15 cellular contexts compared by ENCODE assay signal in the genomic region with DNA sequence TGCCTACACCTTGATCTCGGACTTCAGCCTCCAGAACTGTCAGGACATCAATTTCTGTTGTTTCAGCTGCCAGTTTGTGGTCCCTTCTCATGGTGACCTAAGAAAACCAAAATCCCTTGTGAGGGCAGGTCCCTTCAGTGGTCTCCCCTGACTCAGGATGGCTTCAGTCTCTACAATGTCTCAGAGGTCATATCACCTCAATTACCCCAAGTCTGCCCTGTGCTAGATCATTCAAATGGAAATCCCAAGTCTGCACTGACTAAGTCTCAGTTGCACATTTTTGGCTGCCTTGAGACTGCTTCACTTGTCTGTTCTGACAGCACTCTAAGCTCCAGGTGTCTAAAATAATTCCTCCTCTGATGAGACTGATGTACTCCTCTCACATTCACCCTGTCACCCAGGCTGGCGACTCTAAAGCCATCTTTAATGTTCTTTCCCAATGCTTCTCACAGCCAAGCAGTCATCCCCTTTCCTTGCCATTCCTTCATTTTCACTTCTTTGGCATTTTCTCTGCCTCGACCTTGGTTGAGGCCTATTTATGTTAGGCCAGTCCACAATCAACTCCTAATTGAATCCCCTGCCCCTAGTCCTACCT.
A peak's percentile ranks its signal among the peaks of the same experiment; 100 is the strongest.
DNase-seq lines count a peak whose midpoint lies in the region; ATAC-seq and TF ChIP-seq lines count a peak whose summit lies in the region.
"Had no signal": no experiment of that assay in that cellular context is flagged by ENCODE, and none has a peak within 500 bp of the region (broad histone marks: within the 10 kb centered on the region; RNA-seq: fewer than 3 reads in every experiment).

No MANE protein-coding gene starts in this region.

- no peaks in the 10 kb centered on the region for H3K36me3 Mint-ChIP-seq in Calu3 (ENCODE audit: insufficient read depth, unreplicated experiment)
- H3K36me3 Mint-ChIP-seq in activated CD8-positive, alpha-beta memory T cell treated with anti-CD3 and anti-CD28 coated beads, Interleukin-2, amount 10 ng/mL, durations not matched to agents 7 days and 5 days = peaks cover 8% of the 10 kb centered on the region

- peaks cover 2% of the 10 kb centered on the region for H3K9me3 Mint-ChIP-seq in Calu3 (ENCODE audit: low read depth, unreplicated experiment)
- no peaks in the 10 kb centered on the region for H3K9me3 Mint-ChIP-seq in activated CD8-positive, alpha-beta memory T cell treated with anti-CD3 and anti-CD28 coated beads, Interleukin-2, amount 10 ng/mL, durations not matched to agents 7 days and 5 days (ENCODE audit: low read depth)

- peak overlapping the region in 38 of 59 donors; percentile 1 to 72 (median 42) for H3K27ac ChIP-seq in dorsolateral prefrontal cortex
- H3K27ac ChIP-seq: BLaER1, brain microvascular endothelial cell had no signal

- H3K4me3 Mint-ChIP-seq in Calu3 (ENCODE audit: low read depth, unreplicated experiment) = no peak overlapping the region
- no peak overlapping the region for H3K4me3 Mint-ChIP-seq in activated CD8-positive, alpha-beta memory T cell treated with anti-CD3 and anti-CD28 coated beads, Interleukin-2, amount 10 ng/mL, durations not matched to agents 7 days and 5 days
- H3K4me3 Mint-ChIP-seq: IgD-negative memory B cell had no signal

- TF ChIP-seq CTCF in Calu3 (IDR thresholded peaks at IDR 0.05; ENCODE audit: unreplicated experiment) = no peak
- no peak for TF ChIP-seq CTCF in dorsolateral prefrontal cortex (IDR thresholded peaks at IDR 0.05 in 54 of 56, conservative IDR thresholded peaks at IDR 0.05 in 2 of 56; ENCODE audit: low read depth in 1 of 56, partially characterized antibody in 56 of 56)
- TF ChIP-seq CTCF in omental fat pad (IDR thresholded peaks at IDR 0.05) = no peak

- intact Hi-C loops in Calu3 (cut with micrococcal nuclease; ENCODE audit: unreplicated experiment) = no loop called here
- intact Hi-C loops in dorsolateral prefrontal cortex (cut with DNase I) = no loop called here

- H3K27me3 Mint-ChIP-seq in Calu3 (ENCODE audit: unreplicated experiment) = no peaks in the 10 kb centered on the region
- no peaks in the 10 kb centered on the region for H3K27me3 Mint-ChIP-seq in activated CD8-positive, alpha-beta memory T cell treated with anti-CD3 and anti-CD28 coated beads, Interleukin-2, amount 10 ng/mL, durations not matched to agents 7 days and 5 days

- ATAC-seq in omental fat pad (ENCODE audit: low FRiP score) = peak; percentile 66
- no peak for ATAC-seq in activated CD8-positive, alpha-beta memory T cell treated with anti-CD3 and anti-CD28 coated beads, Interleukin-2, amount 10 ng/mL, durations not matched to agents 7 days and 5 days

- H3K27ac Mint-ChIP-seq in Calu3 (ENCODE audit: unreplicated experiment) = peak overlapping the region; percentile 12
- no peak overlapping the region for H3K27ac Mint-ChIP-seq in activated CD8-positive, alpha-beta memory T cell treated with anti-CD3 and anti-CD28 coated beads, Interleukin-2, amount 10 ng/mL, durations not matched to agents 7 days and 5 days
- H3K27ac Mint-ChIP-seq: IgD-negative memory B cell had no signal

- CTCF ChIA-PET in Calu3 (lab: Charles Lee) = interaction anchor here (0.6 to 1.0 kb wide), 3 partner anchors 11 to 525 kb away, joined by 3 to 4 read pairs (median 3); no protein-coding TSS in a partner anchor
- CTCF ChIA-PET in activated CD8-positive, alpha-beta memory T cell treated with anti-CD3 and anti-CD28 coated beads, Interleukin-2, amount 10 ng/mL, durations not matched to agents 7 days and 5 days (lab: Charles Lee) = interaction anchor here (1.0 to 2.5 kb wide), 2 partner anchors 11 to 25 kb away, joined by 3 to 9 read pairs; no protein-coding TSS in a partner anchor

- no peak for DNase-seq in Calu3
- peak; percentile 40 for DNase-seq in NCI-H69 (lab: John Stamatoyannopoulos, UW)
- no peak for DNase-seq in dorsolateral prefrontal cortex
- DNase-seq in omental fat pad (ENCODE audit: low spot score) = no peak
- DNase-seq in activated CD8-positive, alpha-beta memory T cell treated with anti-CD3 and anti-CD28 coated beads, Interleukin-2, amount 10 ng/mL, durations not matched to agents 7 days and 5 days = no peak
- DNase-seq in RPMI8226 = no peak
- DNase-seq in OCI-M2 (lab: John Stamatoyannopoulos, UW; ENCODE audit: unreplicated experiment) = no peak
- DNase-seq: activated effector memory CD4-positive, alpha-beta T cell treated with anti-CD3 and anti-CD28 coated beads, Interleukin-2, amount 50 U/mL, for 16 hours; brain microvascular endothelial cell; effector memory CD4-positive, alpha-beta T cell; NCI-H1092; NCI-H2227 treated with DMSO at 0.1 percent for 48 hours; SK-N-SH had no signal

- BruUV-seq in Calu3 (replicated peaks; lab: Mats Ljungman, UMichigan) = no TSS peak

- peaks cover 32% of the 10 kb centered on the region for H3K4me1 Mint-ChIP-seq in Calu3 (ENCODE audit: low read depth, unreplicated experiment)
- H3K4me1 Mint-ChIP-seq in activated CD8-positive, alpha-beta memory T cell treated with anti-CD3 and anti-CD28 coated beads, Interleukin-2, amount 10 ng/mL, durations not matched to agents 7 days and 5 days = peaks cover 13% of the 10 kb centered on the region

- H3K27me3 ChIP-seq in dorsolateral prefrontal cortex = no peaks in the 10 kb centered on the region
- H3K27me3 ChIP-seq: BLaER1, brain microvascular endothelial cell had no signal

- H3K4me3 ChIP-seq in dorsolateral prefrontal cortex = no peak overlapping the region
- H3K4me3 ChIP-seq: BLaER1 had no signal
